Comparison of ENCODE assay signal across 12 cellular contexts in the genomic region with DNA sequence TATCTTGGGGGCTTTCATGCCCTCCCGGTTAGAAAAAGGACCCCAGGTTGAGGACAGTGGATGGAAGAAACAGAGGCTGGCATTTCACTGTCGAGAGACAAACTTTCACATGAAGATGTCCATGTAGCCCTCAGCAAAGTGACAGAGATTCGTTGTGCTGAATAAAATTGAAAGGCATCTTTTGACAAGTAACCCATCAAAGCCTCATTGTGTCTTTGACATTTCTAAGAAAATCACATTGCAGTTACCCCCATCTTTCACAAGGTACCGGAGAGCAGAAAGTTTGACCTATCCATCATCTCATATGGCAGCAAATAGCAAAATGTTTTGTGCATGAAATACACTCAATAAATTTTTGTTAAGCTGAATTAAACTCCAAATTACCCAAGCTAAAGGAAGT. TPM values are rescaled to one million over a fixed set of nuclear protein-coding genes. Genes with fewer than 3 reads are reported as not detected.
DNase-seq lines count a peak whose midpoint lies in the region; ATAC-seq and TF ChIP-seq lines count a peak whose summit lies in the region.
"Had no signal": no experiment of that assay in that cellular context is flagged by ENCODE, and none has a peak within 500 bp of the region (broad histone marks: within the 10 kb centered on the region; RNA-seq: fewer than 3 reads in every experiment).

No MANE protein-coding gene starts in this region.

- intact Hi-C loops in esophagus muscularis mucosa (cut with DNase I): loop anchor here (5.0 kb wide), 3 partner anchors 47 to 73 kb away; no protein-coding TSS in a partner anchor

- no peak for ATAC-seq in GM18870 (IDR thresholded peaks at IDR 0.05; ENCODE audit: unreplicated experiment)
- ATAC-seq: A549; foreskin keratinocyte; stimulated activated naive CD8-positive, alpha-beta T cell treated with anti-CD3 and anti-CD28 coated beads, Interleukin-15, amount 100 ng/mL, for 72 hours had no signal

- H3K79me2 ChIP-seq in OCI-LY1 (ENCODE audit: insufficient read depth, low read length): peaks cover 20% of the 10 kb centered on the region

- no peak overlapping the region for H3K4me2 ChIP-seq in OCI-LY1 (ENCODE audit: low read length)
- H3K4me2 ChIP-seq: A549 had no signal

- H2AFZ ChIP-seq in OCI-LY1 (ENCODE audit: low read length): no peak overlapping the region

- no peaks in the 10 kb centered on the region for H3F3A ChIP-seq in OCI-LY1 (ENCODE audit: insufficient read depth, low read length)

- WGBS in esophagus muscularis mucosa: 78% methylated on average over 4 of the region's 4 CpGs

- peak overlapping the region; percentile 21 for H3K27ac ChIP-seq in OCI-LY1 (ENCODE audit: low read depth, low read length, poor library complexity, severe bottlenecking)
- H3K27ac ChIP-seq in esophagus muscularis mucosa (replicated peaks in 1 of 4): peak overlapping the region in 3 of 4 donors; percentile 86 to 90 (median 90)
- H3K27ac ChIP-seq in skeletal muscle tissue (ENCODE audit: low read depth, low read length): peak overlapping the region; percentile 95
- H3K27ac ChIP-seq: foreskin keratinocyte had no signal

- no peak overlapping the region; the same call in 1 of the 2 replicates for H3K9ac ChIP-seq in OCI-LY1 (ENCODE audit: low read length)
- H3K9ac ChIP-seq in skeletal muscle tissue (ENCODE audit: low read depth in 1 of 3, low read length in 3 of 3): no peak overlapping the region

- DNase-seq in activated CD8-positive, alpha-beta memory T cell treated with anti-CD3 and anti-CD28 coated beads, Interleukin-2, amount 50 U/mL, for 48 hours: peak; percentile 40
- DNase-seq in activated CD8-positive, alpha-beta memory T cell treated with anti-CD3 and anti-CD28 coated beads for 24 hours: no peak
- no peak for DNase-seq in esophagus muscularis mucosa (ENCODE audit: extremely low spot score)
- no peak for DNase-seq in NCI-H1092 (lab: John Stamatoyannopoulos, UW)
- DNase-seq in NCI-H510A (lab: John Stamatoyannopoulos, UW): no peak
- DNase-seq: foreskin keratinocyte had no signal

- H3K4me1 ChIP-seq in OCI-LY1 (ENCODE audit: insufficient read depth, low read length, severe bottlenecking) (peaks cover 42% of the 10 kb centered on the region), esophagus muscularis mucosa (peaks cover 15 to 65% (median 61%) of the 10 kb centered on the region in 4 donors), skeletal muscle tissue (ENCODE audit: control insufficient read depth in 3 of 3, insufficient read depth in 3 of 3, low read length in 3 of 3) (peaks cover 20 to 29% (median 28%) of the 10 kb centered on the region in 3 donors)

- TF ChIP-seq CTCF in OCI-LY1 (IDR thresholded peaks at IDR 0.05; ENCODE audit: low read length): no peak
- no peak for TF ChIP-seq CTCF in esophagus muscularis mucosa (IDR thresholded peaks at IDR 0.05)

- H3K36me3 ChIP-seq in OCI-LY1 (ENCODE audit: insufficient read depth, low read length): peaks cover 1% of the 10 kb centered on the region
- H3K36me3 ChIP-seq in esophagus muscularis mucosa: no peaks in the 10 kb centered on the region
- no peaks in the 10 kb centered on the region for H3K36me3 ChIP-seq in skeletal muscle tissue (ENCODE audit: control insufficient read depth in 3 of 3, insufficient read depth in 3 of 3, low read length in 3 of 3)
- H3K36me3 ChIP-seq: adrenal gland had no signal

- H3K9me2 ChIP-seq in OCI-LY1 (ENCODE audit: low read depth, low read length): no peaks in the 10 kb centered on the region

- TF ChIP-seq EP300 in esophagus muscularis mucosa (IDR thresholded peaks at IDR 0.05): no peak

- TF ChIP-seq POLR2A in esophagus muscularis mucosa (IDR thresholded peaks at IDR 0.05; ENCODE audit: low read depth): no peak

- H3K4me3 ChIP-seq in OCI-LY1 (ENCODE audit: low read depth, low read length, poor library complexity, severe bottlenecking): no peak overlapping the region
- H3K4me3 ChIP-seq in esophagus muscularis mucosa: no peak overlapping the region
- no peak overlapping the region for H3K4me3 ChIP-seq in skeletal muscle tissue (ENCODE audit: low read length in 3 of 3)
- H3K4me3 ChIP-seq: A549, adrenal gland had no signal

- no peaks in the 10 kb centered on the region for H4K20me1 ChIP-seq in OCI-LY1 (ENCODE audit: insufficient read depth, low read length)

- H3K9me3 ChIP-seq in OCI-LY1 (ENCODE audit: low read length): no peaks in the 10 kb centered on the region
- no peaks in the 10 kb centered on the region for H3K9me3 ChIP-seq in esophagus muscularis mucosa
- H3K9me3 ChIP-seq in skeletal muscle tissue (ENCODE audit: control insufficient read depth in 3 of 3, low read length in 3 of 3): no peaks in the 10 kb centered on the region
- H3K9me3 ChIP-seq: A549, adrenal gland had no signal

- H3K27me3 ChIP-seq in OCI-LY1 (ENCODE audit: insufficient read depth, low read length) (no peaks in the 10 kb centered on the region), esophagus muscularis mucosa (peaks cover 0 to 34% (median 3%) of the 10 kb centered on the region in 4 donors), skeletal muscle tissue (ENCODE audit: control insufficient read depth in 3 of 3, insufficient read depth in 3 of 3, low read length in 3 of 3) (no peaks in the 10 kb centered on the region)
- H3K27me3 ChIP-seq: adrenal gland, foreskin keratinocyte had no signal

RNA-seq across cellular contexts. Expression of gene MBP, which starts 2.0 kb away (rescaled TPM):
- total RNA-seq in esophagus muscularis mucosa (10 to 100 TPM; 21.9 to 31.3 (median 27.3) TPM), skeletal muscle tissue (22.4 TPM)

Comparison
In these comparisons a context has a peak if more than half of its experiments do, and no peak if none do; other contexts are left out.
1. H3K27ac ChIP-seq: peak in every context shown above with its lines; median percentile 95 in skeletal muscle tissue; 90 in esophagus muscularis mucosa; 21 in OCI-LY1.